1 cellular context compared by ENCODE assay signal in the genomic region with DNA sequence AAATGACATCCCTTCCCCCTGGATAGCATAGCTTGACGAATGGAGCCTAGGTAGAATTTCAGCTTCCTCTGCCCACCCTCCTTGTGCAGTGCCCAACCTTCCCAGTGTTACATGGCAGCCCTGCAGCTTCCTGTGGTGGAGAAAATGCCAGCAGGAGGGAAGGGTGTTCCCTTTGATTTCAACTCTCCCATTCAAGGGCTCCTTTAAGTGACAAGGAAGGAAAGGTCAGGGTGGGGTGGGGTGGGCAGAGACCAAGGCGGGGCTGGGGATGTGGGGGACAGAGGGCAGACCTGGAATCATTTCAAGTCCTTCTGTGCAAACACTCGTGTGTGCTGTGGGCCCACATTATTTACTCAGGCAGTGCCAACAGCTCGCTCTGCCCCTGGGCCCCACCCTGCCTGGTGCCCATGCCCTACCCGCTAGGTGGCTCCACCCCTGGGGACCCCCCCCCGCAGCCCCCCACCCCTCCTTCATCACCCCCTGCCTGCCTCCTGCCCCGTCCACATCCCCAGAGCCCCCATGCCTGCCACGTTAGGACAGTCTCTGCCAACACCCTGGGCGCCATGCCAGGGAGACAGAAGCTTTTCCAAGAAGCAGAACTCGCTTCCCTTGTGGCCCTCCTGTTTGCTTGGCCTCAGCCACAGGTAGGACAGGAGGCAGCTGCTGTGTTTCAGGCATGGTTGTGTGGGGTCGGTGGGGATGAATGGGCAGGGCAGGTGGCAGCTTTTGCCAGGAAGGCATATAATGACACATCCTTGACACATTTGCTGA.
TF ChIP-seq lines count a peak whose summit lies in the region.

No MANE protein-coding gene starts in this region.

TF ChIP-seq in H1, 55 proteins besides CTCF, POLR2A, EP300 and RAD21:
- TF ChIP-seq ASH2L (IDR thresholded peaks at IDR 0.05; ENCODE audit: low read length) = no peak
- no peak for TF ChIP-seq CBX8 (IDR thresholded peaks at IDR 0.05; ENCODE audit: borderline replicate concordance, low read depth, low read length)
